Comparison of ENCODE assay signal across 35 cellular contexts in genomic region chr6:65004283-65004682, GRCh38.
"Had no signal": no experiment of that assay in that cellular context is flagged by ENCODE, and none has a peak within 500 bp of the region (broad histone marks: within the 10 kb centered on the region; RNA-seq: fewer than 3 reads in every experiment).

No MANE protein-coding gene starts in this region.

- H3K36me3 ChIP-seq: brain microvascular endothelial cell, WERI-Rb-1 had no signal

- H2AFZ ChIP-seq: PC-9 had no signal

- H3K4me2 ChIP-seq: KMS-11, PC-9 had no signal

- ATAC-seq: activated CD8-positive, alpha-beta memory T cell treated with anti-CD3 and anti-CD28 coated beads, Interleukin-2, amount 10 ng/mL, durations not matched to agents 7 days and 5 days; Right ventricle myocardium inferior had no signal

- DNase-seq: activated CD4-positive, alpha-beta memory T cell treated with anti-CD3 and anti-CD28 coated beads, Interleukin-2, amount 10 ng/mL, durations not matched to agents 7 days and 5 days; activated CD4-positive, alpha-beta T cell treated with anti-CD3 and anti-CD28 coated beads for 1 hour; activated CD4-positive, alpha-beta T cell treated with anti-CD3 and anti-CD28 coated beads for 48 hours; activated CD4-positive, CD25-positive, alpha-beta regulatory T cell; activated CD8-positive, alpha-beta memory T cell treated with anti-CD3 and anti-CD28 coated beads for 24 hours; activated CD8-positive, alpha-beta memory T cell treated with anti-CD3 and anti-CD28 coated beads, Interleukin-2, amount 10 ng/mL, durations not matched to agents 7 days and 5 days; activated CD8-positive, alpha-beta memory T cell treated with anti-CD3 and anti-CD28 coated beads, Interleukin-2, amount 50 U/mL, for 48 hours; activated effector memory CD4-positive, alpha-beta T cell treated with Interleukin-2 at 50 U/mL for 16 hours; activated naive CD4-positive, alpha-beta T cell treated with anti-CD3 and anti-CD28 coated beads, Interleukin-2, amount 50 U/mL, for 16 hours; activated naive CD8-positive, alpha-beta T cell treated with anti-CD3 and anti-CD28 coated beads for 36 hours; activated T-cell treated with anti-CD3 and anti-CD28 coated beads, Interleukin-2, amount 50 U/mL, for 48 hours; amniotic stem cell; aorta; brain microvascular endothelial cell; central memory CD4-positive, alpha-beta T cell; NCI-H1048; NCI-H1105 treated with DMSO at 0.1 percent for 48 hours; NCI-H1436; NCI-H187; NCI-H2029 treated with DMSO at 0.1 percent for 48 hours; NCI-H2107; NCI-H2171; NCI-H510A; NCI-H526 treated with DMSO at 0.1 percent for 48 hours; NCI-H82; PC-9; SIG-M5; SW 1271; T-helper 1 cell; T-helper 2 cell; T-helper 9 cell; WERI-Rb-1 had no signal

- H3K4me3 ChIP-seq: PC-9 had no signal

- H3K27me3 ChIP-seq: brain microvascular endothelial cell had no signal

- H3K27ac ChIP-seq: brain microvascular endothelial cell, KMS-11, PC-9, RWPE1, WERI-Rb-1 had no signal

- H3K9ac ChIP-seq: KMS-11 had no signal
